In the genomic region with DNA sequence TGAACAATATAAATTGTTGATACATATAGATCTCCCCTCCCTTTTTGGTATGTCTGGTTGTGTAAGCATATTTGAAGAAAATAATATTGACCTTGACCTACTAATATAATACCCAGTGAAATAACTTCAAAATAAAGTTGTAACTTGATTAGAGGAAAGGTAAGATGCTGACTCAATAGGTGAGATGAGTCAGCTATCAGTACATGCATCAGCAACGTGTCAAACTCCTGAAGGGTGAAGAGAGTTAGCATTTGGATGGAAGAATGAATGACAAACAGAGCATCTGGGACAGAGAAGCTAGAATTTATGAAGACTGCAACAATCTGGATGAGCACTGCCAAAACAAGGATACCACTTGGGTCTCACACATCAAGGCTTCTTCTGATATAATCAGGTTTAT, we compare ENCODE assay signal across 17 cellular contexts.
DNase-seq lines count a peak whose midpoint lies in the region; ATAC-seq, FAIRE-seq and TF ChIP-seq lines count a peak whose summit lies in the region.
"Had no signal": no experiment of that assay in that cellular context is flagged by ENCODE, and none has a peak within 500 bp of the region (broad histone marks: within the 10 kb centered on the region; RNA-seq: fewer than 3 reads in every experiment).

No MANE protein-coding gene starts in this region.

- peaks cover 47% of the 10 kb centered on the region for H3K4me1 Mint-ChIP-seq in activated naive CD8-positive, alpha-beta T cell (ENCODE audit: low read depth)
- H3K4me1 Mint-ChIP-seq in activated naive CD8-positive, alpha-beta T cell treated with anti-CD3 and anti-CD28 coated beads for 36 hours: peaks cover 36% of the 10 kb centered on the region
- H3K4me1 Mint-ChIP-seq in stimulated activated naive CD8-positive, alpha-beta T cell treated with anti-CD3 and anti-CD28 coated beads, Interleukin-15, amount 100 ng/mL, for 72 hours: peaks cover 39% of the 10 kb centered on the region
- H3K4me1 Mint-ChIP-seq: nephron progenitor cell had no signal

- in situ Hi-C loops in IMR-90 (cut with MboI; ENCODE audit: low sequenced_read_pairs): no loop called here

- H3K9me3 ChIP-seq in IMR-90 (ENCODE audit: control insufficient read depth, insufficient read depth, low read length): no peaks in the 10 kb centered on the region
- H3K9me3 ChIP-seq: left ventricle myocardium inferior had no signal

- no peak overlapping the region for H2AK9ac ChIP-seq in IMR-90 (replicated peaks; ENCODE audit: low read depth, low read length, poor library complexity)

- no peak overlapping the region for H2AFZ ChIP-seq in IMR-90 (replicated peaks; ENCODE audit: low read length, poor library complexity)

- no peak for FAIRE-seq in bronchial epithelial cell (lab: Jason Lieb, UNC)

- peaks cover 8% of the 10 kb centered on the region; the same call in 1 of the 2 replicates for H3K9me1 ChIP-seq in IMR-90 (ENCODE audit: insufficient read depth, low read length)

- H3K4me1 ChIP-seq in IMR-90 (ENCODE audit: control insufficient read depth, insufficient read depth, low read length): peaks cover 21% of the 10 kb centered on the region

- H4K91ac ChIP-seq in IMR-90 (ENCODE audit: insufficient read depth, low read depth, low read length): no peak overlapping the region

- peak overlapping the region; percentile 67 for H3K27ac Mint-ChIP-seq in activated naive CD8-positive, alpha-beta T cell
- H3K27ac Mint-ChIP-seq in activated naive CD8-positive, alpha-beta T cell treated with anti-CD3 and anti-CD28 coated beads for 36 hours: no peak overlapping the region
- peak overlapping the region in 1 of 2 donors; percentile 34 for H3K27ac Mint-ChIP-seq in stimulated activated naive CD8-positive, alpha-beta T cell treated with anti-CD3 and anti-CD28 coated beads, Interleukin-15, amount 100 ng/mL, for 72 hours
- H3K27ac Mint-ChIP-seq: activated naive CD8-positive, alpha-beta T cell treated with anti-CD3 and anti-CD28 coated beads, Interleukin-2, amount 10 ng/mL, durations not matched to agents 7 days and 5 days; nephron progenitor cell; stimulated activated memory B cell treated with anti-CD40 and anti-IgM and Interleukin-4, amounts not matched to agents 10 μg/mL and 1 μg/mL and 100 μg/mL, for 72 hours had no signal

- H3K36me3 ChIP-seq in IMR-90 (ENCODE audit: control insufficient read depth, insufficient read depth, low read length): no peaks in the 10 kb centered on the region
- H3K36me3 ChIP-seq in bronchial epithelial cell (ENCODE audit: control insufficient read depth, insufficient read depth, low read length): peaks cover 1% of the 10 kb centered on the region
- H3K36me3 ChIP-seq: left ventricle myocardium inferior had no signal

- H3K27me3 ChIP-seq in IMR-90 (ENCODE audit: control insufficient read depth, insufficient read depth, low read length) (no peaks in the 10 kb centered on the region), bronchial epithelial cell (ENCODE audit: control insufficient read depth, insufficient read depth, low read length) (no peaks in the 10 kb centered on the region), dorsolateral prefrontal cortex (no peaks in the 10 kb centered on the region)

- no peak for TF ChIP-seq CTCF in IMR-90 (conservative IDR thresholded peaks at IDR 0.05; ENCODE audit: low read depth, low read length)
- TF ChIP-seq CTCF in bronchial epithelial cell (IDR thresholded peaks at IDR 0.05; ENCODE audit: insufficient read depth, low read length, severe bottlenecking): no peak
- TF ChIP-seq CTCF in dorsolateral prefrontal cortex (IDR thresholded peaks at IDR 0.05 in 54 of 56, conservative IDR thresholded peaks at IDR 0.05 in 2 of 56; ENCODE audit: low read depth in 1 of 56, partially characterized antibody in 56 of 56): no peak

- POLR2A ChIA-PET in IMR-90 (lab: Charles Lee; ENCODE audit: unreplicated experiment): no interaction called here

- H3K36me3 Mint-ChIP-seq in activated naive CD8-positive, alpha-beta T cell: peaks cover 9% of the 10 kb centered on the region
- H3K36me3 Mint-ChIP-seq in activated naive CD8-positive, alpha-beta T cell treated with anti-CD3 and anti-CD28 coated beads for 36 hours: peaks cover 3% of the 10 kb centered on the region

- H4K5ac ChIP-seq in IMR-90 (ENCODE audit: low read depth, low read length): peak overlapping the region; percentile 49; the same call in 1 of the 2 replicates

- no peak overlapping the region for H2BK20ac ChIP-seq in IMR-90 (ENCODE audit: low read depth, low read length)

- H3K23ac ChIP-seq in IMR-90 (ENCODE audit: low read depth, low read length): no peak overlapping the region

- intact Hi-C loops in IMR-90 (cut with micrococcal nuclease): no loop called here
- intact Hi-C loops in dorsolateral prefrontal cortex (cut with DNase I): no loop called here

- no peak for DNase-seq in activated naive CD8-positive, alpha-beta T cell treated with anti-CD3 and anti-CD28 coated beads for 36 hours
- no peak for DNase-seq in IMR-90
- peak; percentile 86 for DNase-seq in bronchial epithelial cell (ENCODE audit: low read depth)
- no peak for DNase-seq in stimulated activated naive CD8-positive, alpha-beta T cell treated with anti-CD3 and anti-CD28 coated beads, Interleukin-15, amount 100 ng/mL, for 72 hours
- no peak for DNase-seq in effector CD4-positive, alpha-beta T cell
- no peak for DNase-seq in dorsolateral prefrontal cortex
- DNase-seq: activated CD4-positive, alpha-beta T cell treated with anti-CD3 and anti-CD28 coated beads, Interleukin-2, amount 50 U/mL, for 4 hours; activated naive CD8-positive, alpha-beta T cell treated with anti-CD3 and anti-CD28 coated beads, Interleukin-2, amount 10 ng/mL, durations not matched to agents 7 days and 5 days; left ventricle myocardium inferior; NCI-H446 treated with DMSO at 0.1 percent for 48 hours; nephron progenitor cell; right cardiac atrium; stimulated activated CD4-positive, alpha-beta T cell treated with anti-CD3 and anti-CD28 coated beads, Interleukin-4, amount 100 ng/mL, for 1 hour had no signal

- H3K4me3 ChIP-seq in IMR-90 (ENCODE audit: insufficient read depth, low read depth, low read length) (no peak overlapping the region), bronchial epithelial cell (ENCODE audit: low read depth, low read length) (no peak overlapping the region), dorsolateral prefrontal cortex (no peak overlapping the region)
- H3K4me3 ChIP-seq: left ventricle myocardium inferior had no signal

- H3K9me3 Mint-ChIP-seq in activated naive CD8-positive, alpha-beta T cell (ENCODE audit: low read depth): no peaks in the 10 kb centered on the region
- no peaks in the 10 kb centered on the region for H3K9me3 Mint-ChIP-seq in activated naive CD8-positive, alpha-beta T cell treated with anti-CD3 and anti-CD28 coated beads for 36 hours
- H3K9me3 Mint-ChIP-seq in stimulated activated naive CD8-positive, alpha-beta T cell treated with anti-CD3 and anti-CD28 coated beads, Interleukin-15, amount 100 ng/mL, for 72 hours: no peaks in the 10 kb centered on the region
- H3K9me3 Mint-ChIP-seq: activated naive CD8-positive, alpha-beta T cell treated with anti-CD3 and anti-CD28 coated beads, Interleukin-2, amount 10 ng/mL, durations not matched to agents 7 days and 5 days; central memory CD8-positive, alpha-beta T cell; nephron progenitor cell; stimulated activated memory B cell treated with anti-CD40 and anti-IgM and Interleukin-4, amounts not matched to agents 10 μg/mL and 1 μg/mL and 100 μg/mL, for 72 hours had no signal

- no peak for TF ChIP-seq POLR2A in IMR-90 (IDR thresholded peaks at IDR 0.05; ENCODE audit: low read depth, low read length)

- peak overlapping the region; percentile 12 for H3K4me3 Mint-ChIP-seq in activated naive CD8-positive, alpha-beta T cell
- no peak overlapping the region for H3K4me3 Mint-ChIP-seq in activated naive CD8-positive, alpha-beta T cell treated with anti-CD3 and anti-CD28 coated beads for 36 hours
- peak overlapping the region in 1 of 2 donors; percentile 1 for H3K4me3 Mint-ChIP-seq in stimulated activated naive CD8-positive, alpha-beta T cell treated with anti-CD3 and anti-CD28 coated beads, Interleukin-15, amount 100 ng/mL, for 72 hours
- H3K4me3 Mint-ChIP-seq: activated naive CD8-positive, alpha-beta T cell treated with anti-CD3 and anti-CD28 coated beads, Interleukin-2, amount 10 ng/mL, durations not matched to agents 7 days and 5 days; central memory CD8-positive, alpha-beta T cell; nephron progenitor cell; stimulated activated memory B cell treated with anti-CD40 and anti-IgM and Interleukin-4, amounts not matched to agents 10 μg/mL and 1 μg/mL and 100 μg/mL, for 72 hours had no signal

- no peak overlapping the region for H4K8ac ChIP-seq in IMR-90 (ENCODE audit: low read depth in 2 of 2, low read length in 2 of 2)

- no peak for TF ChIP-seq RAD21 in IMR-90 (IDR thresholded peaks at IDR 0.05; ENCODE audit: low read length)

- H4K20me1 ChIP-seq in IMR-90 (ENCODE audit: insufficient read depth, low read length): peaks cover 42% of the 10 kb centered on the region

- CTCF ChIA-PET in IMR-90 (lab: Yijun Ruan, JAX): no interaction called here

- no peaks in the 10 kb centered on the region for H3K27me3 Mint-ChIP-seq in activated naive CD8-positive, alpha-beta T cell
- H3K27me3 Mint-ChIP-seq in activated naive CD8-positive, alpha-beta T cell treated with anti-CD3 and anti-CD28 coated beads for 36 hours: no peaks in the 10 kb centered on the region
- H3K27me3 Mint-ChIP-seq in stimulated activated naive CD8-positive, alpha-beta T cell treated with anti-CD3 and anti-CD28 coated beads, Interleukin-15, amount 100 ng/mL, for 72 hours: no peaks in the 10 kb centered on the region
- H3K27me3 Mint-ChIP-seq: activated naive CD8-positive, alpha-beta T cell treated with anti-CD3 and anti-CD28 coated beads, Interleukin-2, amount 10 ng/mL, durations not matched to agents 7 days and 5 days; central memory CD8-positive, alpha-beta T cell; stimulated activated memory B cell treated with anti-CD40 and anti-IgM and Interleukin-4, amounts not matched to agents 10 μg/mL and 1 μg/mL and 100 μg/mL, for 72 hours had no signal

- H3K79me1 ChIP-seq in IMR-90 (ENCODE audit: low read depth in 1 of 2, low read length in 2 of 2): peaks cover 32 to 80% of the 10 kb centered on the region in 2 experiments

- H2BK15ac ChIP-seq in IMR-90 (ENCODE audit: low read depth, low read length): no peak overlapping the region

- no peak overlapping the region for H3K56ac ChIP-seq in IMR-90 (ENCODE audit: extremely low read depth, insufficient read depth, low read length)

- no TSS peak for BruUV-seq in IMR-90 (replicated peaks; lab: Mats Ljungman, UMichigan)

- no peak overlapping the region for H2BK120ac ChIP-seq in IMR-90 (ENCODE audit: low read depth, low read length)

- no peak overlapping the region for H2AK5ac ChIP-seq in IMR-90 (ENCODE audit: low read depth, low read length)

- H3K9ac ChIP-seq in IMR-90 (ENCODE audit: low read depth, low read length): no peak overlapping the region

- no CpG with 5 or more reads among the region's 1 CpG for WGBS in IMR-90 (ENCODE audit: extremely low coverage in 2 of 2, insufficient read length in 1 of 2), 2 experiments

- ATAC-seq in IMR-90 (ENCODE audit: low read depth) (no peak), GM21723 (IDR thresholded peaks at IDR 0.05; ENCODE audit: unreplicated experiment) (no peak)
- ATAC-seq in stimulated activated naive CD8-positive, alpha-beta T cell treated with anti-CD3 and anti-CD28 coated beads, Interleukin-15, amount 100 ng/mL, for 72 hours: peak; percentile 44
- ATAC-seq: right cardiac atrium; stimulated activated memory B cell treated with anti-CD40 and anti-IgM and Interleukin-4, amounts not matched to agents 10 μg/mL and 1 μg/mL and 100 μg/mL, for 72 hours had no signal

- peak overlapping the region; percentile 44; the same call in 1 of the 2 replicates for H3K18ac ChIP-seq in IMR-90 (ENCODE audit: low read depth, low read length)

- no peak overlapping the region for H2BK5ac ChIP-seq in IMR-90 (ENCODE audit: low read depth, low read length, poor library complexity, severe bottlenecking)

- H3K27ac ChIP-seq in IMR-90 (ENCODE audit: insufficient read depth, low read length) (no peak overlapping the region), dorsolateral prefrontal cortex (no peak overlapping the region)
- H3K27ac ChIP-seq: left ventricle myocardium inferior had no signal

- no peak overlapping the region for H3K4me2 ChIP-seq in IMR-90 (ENCODE audit: low read depth, low read length)

- dilution Hi-C loops in IMR-90 (cut with HindIII; ENCODE audit: low sequenced_read_pairs, unreplicated experiment): no loop called here

- no peak overlapping the region for H3K14ac ChIP-seq in IMR-90 (replicated peaks; ENCODE audit: low read depth, low read length)

- 0 out of 2 replicates have a peak overlapping the region, but pooled peaks have one; percentile 19 for H3K4ac ChIP-seq in IMR-90 (ENCODE audit: low read depth, low read length)
